ENCODE assay signal across 1 cellular context in genomic region chr20:49482621-49483017, GRCh38.
TF ChIP-seq lines count a peak whose summit lies in the region.

KCNB1 (minus strand) TSS chr20:49482668; CDS start chr20:49482480, 188 bp downstream.

TF ChIP-seq in HepG2, 621 proteins besides CTCF, POLR2A, EP300 and RAD21 (continued from another document and continues in another):
- TF ChIP-seq, protein P1, sequence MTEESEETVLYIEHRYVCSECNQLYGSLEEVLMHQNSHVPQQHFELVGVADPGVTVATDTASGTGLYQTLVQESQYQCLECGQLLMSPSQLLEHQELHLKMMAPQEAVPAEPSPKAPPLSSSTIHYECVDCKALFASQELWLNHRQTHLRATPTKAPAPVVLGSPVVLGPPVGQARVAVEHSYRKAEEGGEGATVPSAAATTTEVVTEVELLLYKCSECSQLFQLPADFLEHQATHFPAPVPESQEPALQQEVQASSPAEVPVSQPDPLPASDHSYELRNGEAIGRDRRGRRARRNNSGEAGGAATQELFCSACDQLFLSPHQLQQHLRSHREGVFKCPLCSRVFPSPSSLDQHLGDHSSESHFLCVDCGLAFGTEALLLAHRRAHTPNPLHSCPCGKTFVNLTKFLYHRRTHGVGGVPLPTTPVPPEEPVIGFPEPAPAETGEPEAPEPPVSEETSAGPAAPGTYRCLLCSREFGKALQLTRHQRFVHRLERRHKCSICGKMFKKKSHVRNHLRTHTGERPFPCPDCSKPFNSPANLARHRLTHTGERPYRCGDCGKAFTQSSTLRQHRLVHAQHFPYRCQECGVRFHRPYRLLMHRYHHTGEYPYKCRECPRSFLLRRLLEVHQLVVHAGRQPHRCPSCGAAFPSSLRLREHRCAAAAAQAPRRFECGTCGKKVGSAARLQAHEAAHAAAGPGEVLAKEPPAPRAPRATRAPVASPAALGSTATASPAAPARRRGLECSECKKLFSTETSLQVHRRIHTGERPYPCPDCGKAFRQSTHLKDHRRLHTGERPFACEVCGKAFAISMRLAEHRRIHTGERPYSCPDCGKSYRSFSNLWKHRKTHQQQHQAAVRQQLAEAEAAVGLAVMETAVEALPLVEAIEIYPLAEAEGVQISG (CRISPR knock-in tag; IDR thresholded peaks at IDR 0.05): peak; percentile 71
- TF ChIP-seq PBX3 (CRISPR knock-in tag; IDR thresholded peaks at IDR 0.05; ENCODE audit: borderline replicate concordance) (peak; percentile 94; the same call in 1 of the 2 replicates), MLXIP (CRISPR knock-in tag; IDR thresholded peaks at IDR 0.05; ENCODE audit: borderline replicate concordance) (peak; percentile 82; the same call in 1 of the 2 replicates), ZNF337 (CRISPR knock-in tag; IDR thresholded peaks at IDR 0.05; ENCODE audit: borderline replicate concordance, low read depth) (no peak), ZNF280D (CRISPR knock-in tag; IDR thresholded peaks at IDR 0.05) (peak; percentile 85), NFYC (CRISPR knock-in tag; IDR thresholded peaks at IDR 0.05) (no peak; the same call in 1 of the 2 replicates), ZNF451 (CRISPR knock-in tag; IDR thresholded peaks at IDR 0.05) (peak; percentile 83), KMT2B (CRISPR knock-in tag; IDR thresholded peaks at IDR 0.05) (peak; percentile 81), CBX5 (CRISPR knock-in tag; IDR thresholded peaks at IDR 0.05; ENCODE audit: borderline replicate concordance) (peak; percentile 37; the same call in 1 of the 2 replicates), ZNF691 (CRISPR knock-in tag; IDR thresholded peaks at IDR 0.05; ENCODE audit: borderline replicate concordance, low read depth) (peak; percentile 47; the same call in 1 of the 2 replicates), ZNF251 (CRISPR knock-in tag; IDR thresholded peaks at IDR 0.05) (no peak), ASH2L (IDR thresholded peaks at IDR 0.05; ENCODE audit: insufficient read length, low read depth, low read length) (no peak), GLI4 (CRISPR knock-in tag; IDR thresholded peaks at IDR 0.05; ENCODE audit: borderline replicate concordance) (peak; percentile 97), SKIL (CRISPR knock-in tag; IDR thresholded peaks at IDR 0.05; ENCODE audit: borderline replicate concordance) (peak; percentile 58; the same call in 1 of the 2 replicates), SOX13 (IDR thresholded peaks at IDR 0.05) (no peak), SOX13 (CRISPR knock-in tag; conservative IDR thresholded peaks at IDR 0.05 in 1 of 2, IDR thresholded peaks at IDR 0.05 in 1 of 2) (peak in 1 of 2 experiments; percentile 46; a peak in 2 of 4 replicates), MIER2 (CRISPR knock-in tag; IDR thresholded peaks at IDR 0.05) (peak; percentile 99), AHR (CRISPR knock-in tag; IDR thresholded peaks at IDR 0.05) (peak; percentile 98), HOXA5 (CRISPR knock-in tag; IDR thresholded peaks at IDR 0.05) (peak; percentile 96), ZNF138 (CRISPR knock-in tag; IDR thresholded peaks at IDR 0.05; ENCODE audit: low read depth) (0 out of 2 replicates have a peak, but pooled peaks have one; percentile 52), NAIF1 (CRISPR knock-in tag; IDR thresholded peaks at IDR 0.05; ENCODE audit: borderline replicate concordance) (no peak), ZNF644 (CRISPR knock-in tag; IDR thresholded peaks at IDR 0.05; ENCODE audit: low read depth) (peak; percentile 43; the same call in 1 of the 2 replicates), FOSL2 (CRISPR knock-in tag; IDR thresholded peaks at IDR 0.05) (peak; percentile 43), TBL1XR1 (IDR thresholded peaks at IDR 0.05; ENCODE audit: borderline replicate concordance, low read length, partially characterized antibody) (no peak), SSRP1 (CRISPR knock-in tag; IDR thresholded peaks at IDR 0.05) (no peak), MBNL3 (CRISPR knock-in tag; conservative IDR thresholded peaks at IDR 0.05) (no peak), HNF4A (CRISPR knock-in tag; IDR thresholded peaks at IDR 0.05) (peak; percentile 31; the same call in 1 of the 2 replicates), MTF1 (CRISPR knock-in tag; IDR thresholded peaks at IDR 0.05) (peak; percentile 93), ZNF614 (CRISPR knock-in tag; IDR thresholded peaks at IDR 0.05; ENCODE audit: borderline replicate concordance) (peak; percentile 72; the same call in 1 of the 2 replicates), TSC22D2 (CRISPR knock-in tag; IDR thresholded peaks at IDR 0.05; ENCODE audit: borderline replicate concordance) (peak; percentile 91; the same call in 1 of the 2 replicates), AKNA (CRISPR knock-in tag; IDR thresholded peaks at IDR 0.05; ENCODE audit: borderline replicate concordance) (peak; percentile 97), ZNF597 (CRISPR knock-in tag; IDR thresholded peaks at IDR 0.05) (no peak), GABPA (IDR thresholded peaks at IDR 0.05; ENCODE audit: low read depth, low read length) (no peak), GABPA (CRISPR knock-in tag; IDR thresholded peaks at IDR 0.05; ENCODE audit: low read depth) (no peak), JDP2 (CRISPR knock-in tag; IDR thresholded peaks at IDR 0.05; ENCODE audit: borderline replicate concordance) (peak; percentile 77; the same call in 1 of the 2 replicates), GABPB1 (CRISPR knock-in tag; IDR thresholded peaks at IDR 0.05) (peak; percentile 64; the same call in 1 of the 2 replicates), GZF1 (CRISPR knock-in tag; IDR thresholded peaks at IDR 0.05) (peak; percentile 66; the same call in 1 of the 2 replicates)
- TF ChIP-seq, protein P2, sequence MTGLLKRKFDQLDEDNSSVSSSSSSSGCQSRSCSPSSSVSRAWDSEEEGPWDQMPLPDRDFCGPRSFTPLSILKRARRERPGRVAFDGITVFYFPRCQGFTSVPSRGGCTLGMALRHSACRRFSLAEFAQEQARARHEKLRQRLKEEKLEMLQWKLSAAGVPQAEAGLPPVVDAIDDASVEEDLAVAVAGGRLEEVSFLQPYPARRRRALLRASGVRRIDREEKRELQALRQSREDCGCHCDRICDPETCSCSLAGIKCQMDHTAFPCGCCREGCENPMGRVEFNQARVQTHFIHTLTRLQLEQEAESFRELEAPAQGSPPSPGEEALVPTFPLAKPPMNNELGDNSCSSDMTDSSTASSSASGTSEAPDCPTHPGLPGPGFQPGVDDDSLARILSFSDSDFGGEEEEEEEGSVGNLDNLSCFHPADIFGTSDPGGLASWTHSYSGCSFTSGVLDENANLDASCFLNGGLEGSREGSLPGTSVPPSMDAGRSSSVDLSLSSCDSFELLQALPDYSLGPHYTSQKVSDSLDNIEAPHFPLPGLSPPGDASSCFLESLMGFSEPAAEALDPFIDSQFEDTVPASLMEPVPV (CRISPR knock-in tag; IDR thresholded peaks at IDR 0.05): peak; percentile 92
